In the genomic region with DNA sequence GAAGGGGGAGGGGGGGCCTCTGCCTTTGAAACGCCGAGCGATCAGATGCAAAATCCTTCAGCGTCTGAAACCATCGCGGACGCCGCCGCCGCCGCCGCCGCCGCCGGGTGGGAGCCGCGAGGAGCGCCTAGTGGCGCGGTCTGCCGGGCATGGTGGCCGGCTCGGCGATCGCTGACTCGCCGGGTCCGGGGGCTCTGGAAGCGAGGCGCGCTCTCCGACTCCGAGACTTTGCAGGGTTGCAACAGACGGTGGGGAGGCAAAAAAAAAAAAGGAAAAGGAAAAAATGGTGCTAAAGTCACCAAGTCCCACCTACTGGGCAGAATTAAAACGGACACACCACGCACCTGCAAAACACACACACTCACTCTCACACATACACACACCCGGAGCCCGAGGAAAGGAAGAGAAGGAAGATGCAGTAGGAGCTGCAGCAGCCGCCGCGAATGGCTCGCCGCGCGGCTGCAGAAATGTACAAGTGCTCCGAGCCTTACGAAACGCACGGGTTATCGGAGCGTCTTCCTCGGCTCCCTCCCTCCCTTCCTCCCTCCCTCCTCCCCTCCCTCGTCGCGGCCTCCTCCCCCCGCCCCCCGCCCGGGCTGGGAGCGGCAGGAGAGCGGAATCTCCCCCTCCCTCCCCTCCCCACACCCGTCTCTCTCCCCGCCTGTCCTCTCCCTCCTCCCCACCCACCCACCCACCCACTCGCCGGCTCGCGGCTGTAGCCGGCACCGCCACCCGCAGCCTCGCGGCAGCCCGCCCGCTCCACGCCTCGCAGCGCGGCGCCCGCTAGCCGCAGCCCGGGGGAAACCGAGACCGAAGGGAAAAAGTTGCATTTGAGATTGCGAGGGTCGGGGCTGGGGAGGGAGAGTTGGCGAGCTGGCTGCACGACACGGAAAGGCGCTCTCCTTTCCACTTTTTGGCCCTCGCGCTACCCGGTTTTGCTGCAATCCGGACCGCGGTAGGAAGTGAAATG, we compare ENCODE assay signal across 8 cellular contexts. TPM values are rescaled to one million over a fixed set of nuclear protein-coding genes. Genes with fewer than 3 reads are reported as not detected.
DNase-seq lines count a peak whose midpoint lies in the region; ATAC-seq, FAIRE-seq and TF ChIP-seq lines count a peak whose summit lies in the region.

A gene (minus strand): TSS at position 479 of the 970 bp plus-strand sequence. CDS start 586 bp downstream, outside the sequence.

- no TSS peak for BruUV-seq in PC-3 (replicated peaks; lab: Mats Ljungman, UMichigan)

- TF ChIP-seq CTCF in PC-3 (conservative IDR thresholded peaks at IDR 0.05; ENCODE audit: low read depth, low read length), result no peak
- TF ChIP-seq CTCF in H1 (IDR thresholded peaks at IDR 0.05; ENCODE audit: control extremely low read depth in 1 of 3, insufficient read depth in 1 of 3, low read depth in 1 of 3, low read length in 3 of 3), result no peak
- peak in 1 of 3 experiments; percentile 8 for TF ChIP-seq CTCF in nephron (IDR thresholded peaks at IDR 0.05; ENCODE audit: unreplicated experiment in 3 of 3)

- DNase-seq in GM23248 (peak; percentile 44), PC-3 (no peak), H1 (ENCODE audit: low read depth in 1 of 2, low spot score in 2 of 2) (peak in 1 of 2 experiments; percentile 65), GM12891 (ENCODE audit: insufficient read length, low spot score) (no peak), HPDE6-E6E7 (ENCODE audit: extremely low spot score) (no peak)
- DNase-seq in central memory CD4-positive, alpha-beta T cell, result no peak
- DNase-seq in stimulated activated CD4-positive, alpha-beta T cell treated with anti-CD3 and anti-CD28 coated beads, Interleukin-1b, Interleukin-23, amount 100 ng/mL, for 48 hours, result no peak

- H3K27ac Mint-ChIP-seq in nephron, result peak within 1 kb of the TSS in 1 of 3 experiments; percentile 19

- no peak within 1 kb of the TSS for H3K56ac ChIP-seq in H1 (replicated peaks; ENCODE audit: insufficient read length, low read depth, low read length)

- H3K23ac ChIP-seq in H1 (ENCODE audit: insufficient read length), result no peak within 1 kb of the TSS

- H3K18ac ChIP-seq in H1 (ENCODE audit: extremely low read depth, low read length), result peak within 1 kb of the TSS; percentile 95

- H4K20me1 ChIP-seq in GM23248 (ENCODE audit: insufficient read depth), result no peaks in the 10 kb centered on the region
- H4K20me1 ChIP-seq in PC-3 (ENCODE audit: low read length), result no peaks in the 10 kb centered on the region
- H4K20me1 ChIP-seq in H1 (replicated peaks in 1 of 2; ENCODE audit: control insufficient read depth in 1 of 2, insufficient read depth in 2 of 2, low read length in 2 of 2), result peaks cover 0 to 2% of the 10 kb centered on the region in 2 experiments

- H2AFZ ChIP-seq in GM23248 (no peak within 1 kb of the TSS; the same call in 1 of the 2 replicates), PC-3 (ENCODE audit: low read length) (no peak within 1 kb of the TSS), H1 (ENCODE audit: low read length) (peak within 1 kb of the TSS; percentile 90; the same call in 1 of the 2 replicates)

- H3K79me2 ChIP-seq in GM23248 (ENCODE audit: insufficient read depth) (no peaks in the 10 kb centered on the region), PC-3 (ENCODE audit: low read length) (no peaks in the 10 kb centered on the region), H1 (ENCODE audit: control insufficient read depth in 1 of 2, insufficient read depth in 2 of 2, low read length in 2 of 2) (no peaks in the 10 kb centered on the region)

- TF ChIP-seq POLR2A in H1 (IDR thresholded peaks at IDR 0.05; ENCODE audit: control extremely low read depth in 1 of 2, low read depth in 2 of 2, low read length in 2 of 2) (no peak), GM12891 (IDR thresholded peaks at IDR 0.05; ENCODE audit: low read depth, low read length) (no peak)

- WGBS in GM23248 (ENCODE audit: low coverage in 1 of 2, low lambda C conversion rate in 2 of 2, missing lambda C conversion rate in 2 of 2), 2 experiments, result 2 to 3% methylated on average over 61 to 95 of the region's 95 CpGs
- WGBS in H1 (ENCODE audit: extremely low coverage in 1 of 2, insufficient coverage in 1 of 2, insufficient read length in 1 of 2, insufficient replicate concordance in 2 of 2, low coverage in 1 of 2, low lambda C conversion rate in 2 of 2, missing lambda C conversion rate in 1 of 2), 2 experiments, result 0% methylated on average over 6 of the region's 95 CpGs; no CpG with 5 or more reads in 1 of the 2 experiments

- no peak for TF ChIP-seq EP300 in H1 (IDR thresholded peaks at IDR 0.05; ENCODE audit: borderline replicate concordance in 1 of 2, low read depth in 2 of 2, low read length in 2 of 2)

- no peak within 1 kb of the TSS for H4K91ac ChIP-seq in H1 (replicated peaks; ENCODE audit: insufficient read length, low read length)

- peaks cover 94% of the 10 kb centered on the region for H3K27me3 Mint-ChIP-seq in nephron (ENCODE audit: low read depth)

- H3K9me3 Mint-ChIP-seq in nephron, result no peaks in the 10 kb centered on the region

- in situ Hi-C loops in GM23248 (cut with MboI), result loop anchor here (25.0 kb wide), 1 partner anchor 181 kb away; no protein-coding TSS in a partner anchor

- H3K4ac ChIP-seq in H1 (replicated peaks; ENCODE audit: insufficient read length, low read depth, low read length), result no peak within 1 kb of the TSS

- no peak for ATAC-seq in PC-3

- no peak within 1 kb of the TSS for H4K5ac ChIP-seq in H1 (ENCODE audit: insufficient read length, low read depth, low read length)

- no peak within 1 kb of the TSS for H2AK5ac ChIP-seq in H1 (ENCODE audit: low read depth, low read length)

- no peaks in the 10 kb centered on the region for H3K36me3 Mint-ChIP-seq in nephron (ENCODE audit: low read depth)

- peak within 1 kb of the TSS; percentile 83 to 92 (median 88) for H3K4me3 Mint-ChIP-seq in nephron

- H3K4me1 ChIP-seq in GM23248 (ENCODE audit: insufficient read depth) (no peaks in the 10 kb centered on the region), PC-3 (ENCODE audit: insufficient read depth, low read length) (no peaks in the 10 kb centered on the region), H1 (replicated peaks in 1 of 4; ENCODE audit: control insufficient read depth in 3 of 4, insufficient read depth in 4 of 4, low read length in 3 of 4) (peaks cover 0 to 5% (median 3%) of the 10 kb centered on the region in 4 experiments; a peak in 6 of 7 replicates)

- peak within 1 kb of the TSS; percentile 84; the same call in 1 of the 2 replicates for H2BK12ac ChIP-seq in H1 (ENCODE audit: low read depth, low read length)

- H3K36me3 ChIP-seq in GM23248 (ENCODE audit: low read depth), result no peaks in the 10 kb centered on the region
- H3K36me3 ChIP-seq in PC-3 (ENCODE audit: low read depth, low read length), result no peaks in the 10 kb centered on the region
- no peaks in the 10 kb centered on the region for H3K36me3 ChIP-seq in H1 (ENCODE audit: control insufficient read depth in 2 of 4, insufficient read depth in 4 of 4, low read length in 3 of 4)

- peaks cover 56% of the 10 kb centered on the region for H3K27me3 ChIP-seq in GM23248 (replicated peaks; ENCODE audit: insufficient read depth)
- peaks cover 44% of the 10 kb centered on the region for H3K27me3 ChIP-seq in PC-3 (ENCODE audit: low read length)
- peaks cover 21 to 47% (median 35%) of the 10 kb centered on the region in 4 experiments for H3K27me3 ChIP-seq in H1 (replicated peaks in 1 of 4; ENCODE audit: control insufficient read depth in 3 of 4, extremely low read depth in 1 of 4, insufficient read depth in 3 of 4, low read length in 3 of 4)

- no peak for FAIRE-seq in H1 (lab: Jason Lieb, UNC)
- FAIRE-seq in GM12891 (lab: Jason Lieb, UNC), result no peak

- peak within 1 kb of the TSS; percentile 46; the same call in 1 of the 2 replicates for H2BK15ac ChIP-seq in H1 (ENCODE audit: low read length)

- intact Hi-C loops in PC-3 (cut with micrococcal nuclease), result no loop called here

- no peak within 1 kb of the TSS for H3K27ac ChIP-seq in GM23248
- H3K27ac ChIP-seq in PC-3 (ENCODE audit: low read length), result no peak within 1 kb of the TSS
- no peak within 1 kb of the TSS for H3K27ac ChIP-seq in H1 (ENCODE audit: low read depth, low read length)

- POLR2A ChIA-PET in PC-3 (lab: Charles Lee; ENCODE audit: unreplicated experiment) (no interaction called here), H1 (lab: Charles Lee; ENCODE audit: partially characterized antibody) (interaction anchor here (1.1 to 2.0 kb wide), 4 partner anchors 15 to 75 kb away, joined by 3 to 5 read pairs (median 4); no protein-coding TSS in a partner anchor)

- peak within 1 kb of the TSS; percentile 58 for H3K4me3 ChIP-seq in GM23248
- peak within 1 kb of the TSS; percentile 40; the same call in 1 of the 2 replicates for H3K4me3 ChIP-seq in PC-3 (ENCODE audit: low read length)
- H3K4me3 ChIP-seq in H1 (ENCODE audit: extremely low read depth in 1 of 4, insufficient read depth in 2 of 4, low read depth in 3 of 4, low read length in 4 of 4), result peak within 1 kb of the TSS; percentile 70 to 91 (median 82)

- no peak within 1 kb of the TSS for H3K9ac ChIP-seq in GM23248
- H3K9ac ChIP-seq in PC-3 (ENCODE audit: low read length), result no peak within 1 kb of the TSS
- H3K9ac ChIP-seq in H1 (replicated peaks in 1 of 4; ENCODE audit: extremely low read depth in 1 of 4, low read depth in 3 of 4, low read length in 3 of 4), result peak within 1 kb of the TSS in 3 of 4 experiments; percentile 31 to 48 (median 38); a peak in 3 of 7 replicates

- no peaks in the 10 kb centered on the region for H3K79me1 ChIP-seq in H1 (ENCODE audit: low read depth, low read length)

- peak within 1 kb of the TSS; percentile 64 for H4K8ac ChIP-seq in H1 (ENCODE audit: extremely low read depth, insufficient read depth, low read length)

- H3K9me2 ChIP-seq in GM23248 (ENCODE audit: insufficient read depth) (no peaks in the 10 kb centered on the region), PC-3 (replicated peaks; ENCODE audit: low read length) (no peaks in the 10 kb centered on the region)

- H3K4me2 ChIP-seq in GM23248 (ENCODE audit: unreplicated experiment) (peak within 1 kb of the TSS; percentile 82), PC-3 (ENCODE audit: low read length) (peak within 1 kb of the TSS; percentile 53; the same call in 1 of the 2 replicates), H1 (ENCODE audit: insufficient read depth in 1 of 2, low read depth in 2 of 2, low read length in 2 of 2) (peak within 1 kb of the TSS; percentile 80 to 94)

- H2BK120ac ChIP-seq in H1 (replicated peaks; ENCODE audit: low read depth, low read length), result peak within 1 kb of the TSS; percentile 10

- peaks cover 26% of the 10 kb centered on the region; the same call in 1 of the 2 replicates for H3K23me2 ChIP-seq in H1 (ENCODE audit: low read depth, low read length)

- CTCF ChIA-PET in PC-3 (lab: Charles Lee), result no interaction called here
- CTCF ChIA-PET in H1 (lab: Charles Lee; ENCODE audit: partially characterized antibody), result interaction anchor here (0.6 to 9.3 kb wide), 8 partner anchors 11 to 194 kb away, joined by 3 to 119 read pairs (median 8); no protein-coding TSS in a partner anchor

- TF ChIP-seq RAD21 in H1 (IDR thresholded peaks at IDR 0.05 in 1 of 2, conservative IDR thresholded peaks at IDR 0.05 in 1 of 2; ENCODE audit: low read depth in 2 of 2, low read length in 2 of 2), result no peak

- H2BK20ac ChIP-seq in H1 (ENCODE audit: low read length), result no peak within 1 kb of the TSS

- peaks cover 35% of the 10 kb centered on the region for H3K4me1 Mint-ChIP-seq in nephron

- H3K9me3 ChIP-seq in GM23248 (ENCODE audit: low read depth) (no peaks in the 10 kb centered on the region), PC-3 (ENCODE audit: low read length) (no peaks in the 10 kb centered on the region), H1 (ENCODE audit: insufficient read depth in 2 of 2, low read depth in 1 of 2, low read length in 1 of 2) (no peaks in the 10 kb centered on the region)

- no peak within 1 kb of the TSS for H3K14ac ChIP-seq in H1 (ENCODE audit: insufficient read length)

- H3F3A ChIP-seq in GM23248 (ENCODE audit: insufficient read depth), result no peaks in the 10 kb centered on the region
- no peaks in the 10 kb centered on the region for H3F3A ChIP-seq in PC-3 (ENCODE audit: low read length, unreplicated experiment)

- H2BK5ac ChIP-seq in H1 (ENCODE audit: low read depth, low read length), result no peak within 1 kb of the TSS

RNA-seq across cellular contexts. Expression of the gene that starts here (rescaled TPM):
- total RNA-seq in GM23248 (2014; rRNA removed; shearing (Covaris generic)), result not detected in 2 replicates
- polyA plus RNA-seq in GM23248 (2016; fragmentation: Nextera tagmentation; extraction: Ambion mirVana) (not detected in 2 replicates), H1 (2011; rRNA removed) (6.8 and 7.4 TPM in 2 replicates)
- not detected in 2 replicates for total RNA-seq in PC-3 (2014; rRNA removed)
- total RNA-seq in H1 (2021; fragmentation: NEBNext Ultra II Directional; extraction: Animal tissue kit (Norgen Biotek cat#: 25700)), result 4.5 and 4.6 TPM in 2 replicates
- polyA plus RNA-seq in H1 (2011; cell fraction: cytosol; rRNA removed), result 6.6 TPM
- polyA plus RNA-seq in H1 (2011; cell fraction: nucleus; rRNA removed), result 15.9 TPM
- polyA plus RNA-seq in H1 (2012, experiment 1 of 2), result 2.3 to 4.3 TPM (median 3.8 TPM) in 4 replicates
- polyA plus RNA-seq in H1 (2012, experiment 2 of 2), result 2.0 TPM
- polyA plus RNA-seq in H1 (2013, experiment 1 of 2), result 3.3 TPM
- 3.0 TPM for polyA plus RNA-seq in H1 (2013, experiment 2 of 2)
- 13.5 and 15.7 TPM in 2 replicates for polyA minus RNA-seq in H1 (2011; rRNA and poly(A)+ RNA removed)
- 13.7 TPM for polyA minus RNA-seq in H1 (2011; cell fraction: cytosol; rRNA and poly(A)+ RNA removed)
- 10.5 TPM for polyA minus RNA-seq in H1 (2011; cell fraction: nucleus; rRNA and poly(A)+ RNA removed)
- not detected for polyA plus RNA-seq in GM12891 (2012; ENCODE audit: low read depth, missing spikeins)

Comparison
In these comparisons a context has a peak if more than half of its experiments do, and no peak if none do; other contexts are left out.
1. Peak in DNase-seq, H3K4me3 ChIP-seq and H3K4me2 ChIP-seq in GM23248; RNA of the gene not detected or under 1 TPM.
2. H3K9ac ChIP-seq: peak in H1 (3 of 4); none in GM23248 (single experiment) and PC-3 (single experiment).
3. Peak in every context shown above with its lines, with median percentiles within 50 percentile points of each other: H3K4me2 ChIP-seq and H3K4me3 ChIP-seq.